9 cellular contexts compared by ENCODE assay signal in the genomic region with DNA sequence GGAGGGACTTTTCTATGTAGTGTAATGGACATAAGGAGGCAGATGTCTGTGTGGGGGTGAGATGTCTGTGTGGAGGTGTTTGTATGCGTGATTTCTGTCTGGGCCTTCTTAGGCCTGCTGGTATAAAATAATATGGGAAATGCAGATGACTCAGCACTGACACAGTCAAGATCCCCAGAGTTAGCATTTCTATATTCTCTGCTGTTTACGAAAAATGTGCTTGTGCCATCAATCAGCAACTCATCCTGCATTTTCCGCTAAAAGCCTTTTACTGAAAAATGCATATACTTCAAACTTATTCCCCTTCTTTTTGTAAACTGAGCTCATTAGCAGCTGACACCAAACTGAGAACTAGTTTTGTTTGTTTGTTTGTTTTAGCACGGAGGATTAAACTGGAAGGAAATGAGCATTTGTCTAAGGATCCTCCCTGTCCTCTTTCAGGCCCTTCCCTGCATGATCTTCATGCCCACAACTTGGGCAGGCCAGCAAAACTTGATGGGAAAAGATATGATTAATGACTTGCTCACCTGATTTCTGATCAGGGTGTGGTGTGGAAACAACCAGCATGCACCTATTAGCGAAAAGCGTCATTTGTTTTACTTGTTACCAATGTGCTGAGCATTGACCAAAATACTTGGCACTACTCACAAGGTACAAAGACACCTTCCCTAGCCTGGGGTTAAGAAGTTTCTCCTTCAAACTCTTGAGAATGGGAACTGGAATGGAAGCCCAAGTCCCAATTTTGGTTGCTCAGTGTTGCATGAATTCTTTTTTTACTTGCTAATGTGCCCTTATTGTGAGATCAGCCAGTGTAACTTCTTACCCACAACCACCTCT.
DNase-seq lines count a peak whose midpoint lies in the region; ATAC-seq and TF ChIP-seq lines count a peak whose summit lies in the region.
"Had no signal": no experiment of that assay in that cellular context is flagged by ENCODE, and none has a peak within 500 bp of the region (broad histone marks: within the 10 kb centered on the region; RNA-seq: fewer than 3 reads in every experiment).

No MANE protein-coding gene starts in this region.

- peak overlapping the region in 1 of 8 donors; percentile 24 for H3K27ac Mint-ChIP-seq in CD8-positive, alpha-beta memory T cell
- no peak overlapping the region for H3K27ac Mint-ChIP-seq in central memory CD8-positive, alpha-beta T cell (ENCODE audit: low read depth)
- peak overlapping the region in 6 of 9 donors; percentile 0 to 75 (median 50) for H3K27ac Mint-ChIP-seq in naive thymus-derived CD4-positive, alpha-beta T cell

- peak overlapping the region; percentile 74 for H3K18ac ChIP-seq in IMR-90 (ENCODE audit: low read depth, low read length)

- POLR2A ChIA-PET in CD8-positive, alpha-beta memory T cell (lab: Charles Lee), result no interaction called here
- POLR2A ChIA-PET in IMR-90 (lab: Charles Lee; ENCODE audit: unreplicated experiment), result interaction anchor here (0.7 to 0.8 kb wide), 2 partner anchors 30 to 60 kb away, joined by 3 read pairs; no protein-coding TSS in a partner anchor
- POLR2A ChIA-PET in naive thymus-derived CD4-positive, alpha-beta T cell (lab: Charles Lee), result interaction anchor here (0.7 to 1.0 kb wide), 2 partner anchors 84 to 88 kb away, joined by 3 read pairs; no protein-coding TSS in a partner anchor

- peaks cover 0 to 2% of the 10 kb centered on the region in 2 donors for H3K27me3 Mint-ChIP-seq in CD8-positive, alpha-beta memory T cell
- no peaks in the 10 kb centered on the region for H3K27me3 Mint-ChIP-seq in central memory CD8-positive, alpha-beta T cell
- peaks cover 0 to 10% (median 0%) of the 10 kb centered on the region in 5 donors for H3K27me3 Mint-ChIP-seq in naive thymus-derived CD4-positive, alpha-beta T cell

- H2BK5ac ChIP-seq in IMR-90 (ENCODE audit: low read depth, low read length, poor library complexity, severe bottlenecking), result peak overlapping the region; percentile 81

- dilution Hi-C loops in IMR-90 (cut with HindIII; ENCODE audit: low sequenced_read_pairs, unreplicated experiment), result no loop called here

- peaks cover 10% of the 10 kb centered on the region for H3K9me1 ChIP-seq in IMR-90 (ENCODE audit: insufficient read depth, low read length)

- in situ Hi-C loops in IMR-90 (cut with MboI; ENCODE audit: low sequenced_read_pairs), result loop anchor here (5.0 kb wide), 2 partner anchors 89 to 159 kb away; no protein-coding TSS in a partner anchor

- H3K4me1 Mint-ChIP-seq in CD8-positive, alpha-beta memory T cell, result peaks cover 16 to 19% (median 17%) of the 10 kb centered on the region in 3 donors
- H3K4me1 Mint-ChIP-seq in central memory CD8-positive, alpha-beta T cell, result peaks cover 24% of the 10 kb centered on the region
- peaks cover 23 to 42% (median 38%) of the 10 kb centered on the region in 7 donors for H3K4me1 Mint-ChIP-seq in naive thymus-derived CD4-positive, alpha-beta T cell

- H3K36me3 ChIP-seq in CD8-positive, alpha-beta memory T cell (ENCODE audit: insufficient read depth, low read length), result no peaks in the 10 kb centered on the region
- H3K36me3 ChIP-seq in IMR-90 (ENCODE audit: control insufficient read depth, insufficient read depth, low read length), result no peaks in the 10 kb centered on the region
- no peaks in the 10 kb centered on the region for H3K36me3 ChIP-seq in naive thymus-derived CD4-positive, alpha-beta T cell (ENCODE audit: control insufficient read depth in 2 of 3, insufficient read depth in 3 of 3, low read length in 3 of 3)

- TF ChIP-seq POLR2A in IMR-90 (IDR thresholded peaks at IDR 0.05; ENCODE audit: low read depth, low read length), result no peak

- TF ChIP-seq CTCF in IMR-90 (conservative IDR thresholded peaks at IDR 0.05; ENCODE audit: low read depth, low read length), result no peak

- peak; percentile 3 for ATAC-seq in IMR-90 (ENCODE audit: low read depth)
- no peak for ATAC-seq in central memory CD8-positive, alpha-beta T cell (replicated peaks; ENCODE audit: extremely low read depth, poor library complexity, severe bottlenecking)
- ATAC-seq in naive thymus-derived CD4-positive, alpha-beta T cell, result no peak

- CTCF ChIA-PET in CD8-positive, alpha-beta memory T cell (lab: Charles Lee), result interaction anchor here (0.7 to 2.6 kb wide), 3 partner anchors 11 to 307 kb away, joined by 4 to 12 read pairs (median 4); no protein-coding TSS in a partner anchor
- CTCF ChIA-PET in IMR-90 (lab: Yijun Ruan, JAX), result interaction anchor here (0.7 to 1.5 kb wide), 3 partner anchors 30 to 110 kb away, joined by 3 to 7 read pairs (median 3); no protein-coding TSS in a partner anchor
- CTCF ChIA-PET in naive thymus-derived CD4-positive, alpha-beta T cell (lab: Charles Lee), result interaction anchor here (0.8 to 2.4 kb wide), 4 partner anchors 14 to 155 kb away, joined by 3 to 11 read pairs (median 9); no protein-coding TSS in a partner anchor

- H2AK5ac ChIP-seq in IMR-90 (ENCODE audit: low read depth, low read length), result peak overlapping the region; percentile 95

- peak overlapping the region; percentile 74 for H4K5ac ChIP-seq in IMR-90 (ENCODE audit: low read depth, low read length)

- no peak overlapping the region for H2AFZ ChIP-seq in IMR-90 (replicated peaks; ENCODE audit: low read length, poor library complexity)

- no peaks in the 10 kb centered on the region for H3K9me3 Mint-ChIP-seq in CD8-positive, alpha-beta memory T cell
- no peaks in the 10 kb centered on the region for H3K9me3 Mint-ChIP-seq in central memory CD8-positive, alpha-beta T cell
- no peaks in the 10 kb centered on the region for H3K9me3 Mint-ChIP-seq in naive thymus-derived CD4-positive, alpha-beta T cell

- WGBS in IMR-90 (ENCODE audit: extremely low coverage in 2 of 2, insufficient read length in 1 of 2), 2 experiments, result no CpG with 5 or more reads among the region's 6 CpGs

- peaks cover 9 to 31% of the 10 kb centered on the region in 2 experiments; a peak in 3 of 4 replicates for H3K79me1 ChIP-seq in IMR-90 (ENCODE audit: low read depth in 1 of 2, low read length in 2 of 2)

- H3K27me3 ChIP-seq in CD8-positive, alpha-beta memory T cell (ENCODE audit: insufficient read depth, low read length, poor library complexity, severe bottlenecking), result no peaks in the 10 kb centered on the region
- H3K27me3 ChIP-seq in IMR-90 (ENCODE audit: control insufficient read depth, insufficient read depth, low read length), result no peaks in the 10 kb centered on the region
- no peaks in the 10 kb centered on the region for H3K27me3 ChIP-seq in naive thymus-derived CD4-positive, alpha-beta T cell (ENCODE audit: control insufficient read depth in 2 of 2, insufficient read depth in 2 of 2, low read length in 2 of 2)

- H3K4me3 ChIP-seq in CD8-positive, alpha-beta memory T cell (ENCODE audit: low read length), result no peak overlapping the region
- H3K4me3 ChIP-seq in IMR-90 (ENCODE audit: insufficient read depth, low read depth, low read length), result no peak overlapping the region
- H3K4me3 ChIP-seq in naive thymus-derived CD4-positive, alpha-beta T cell (ENCODE audit: low read length), result no peak overlapping the region

- peak overlapping the region; percentile 42 for H2AK9ac ChIP-seq in IMR-90 (replicated peaks; ENCODE audit: low read depth, low read length, poor library complexity)

- no peaks in the 10 kb centered on the region for H3K36me3 Mint-ChIP-seq in CD8-positive, alpha-beta memory T cell
- peaks cover 3% of the 10 kb centered on the region for H3K36me3 Mint-ChIP-seq in central memory CD8-positive, alpha-beta T cell (ENCODE audit: insufficient read depth)
- H3K36me3 Mint-ChIP-seq in naive thymus-derived CD4-positive, alpha-beta T cell, result peaks cover 0 to 3% (median 0%) of the 10 kb centered on the region in 5 donors

- peak overlapping the region; percentile 80; the same call in 2 of the 3 replicates for H2BK15ac ChIP-seq in IMR-90 (ENCODE audit: low read depth, low read length)

- peaks cover 25% of the 10 kb centered on the region for H3K4me1 ChIP-seq in CD8-positive, alpha-beta memory T cell (ENCODE audit: insufficient read depth, low read length)
- peaks cover 18% of the 10 kb centered on the region for H3K4me1 ChIP-seq in IMR-90 (ENCODE audit: control insufficient read depth, insufficient read depth, low read length)
- H3K4me1 ChIP-seq in naive thymus-derived CD4-positive, alpha-beta T cell (ENCODE audit: control insufficient read depth in 2 of 2, insufficient read depth in 2 of 2, low read length in 2 of 2), result peaks cover 8 to 14% of the 10 kb centered on the region in 2 donors

- H3K4me3 Mint-ChIP-seq in CD8-positive, alpha-beta memory T cell, result peak overlapping the region in 6 of 7 donors; percentile 71 to 79 (median 74)
- H3K4me3 Mint-ChIP-seq in central memory CD8-positive, alpha-beta T cell, result peak overlapping the region; percentile 85
- peak overlapping the region in 8 of 10 donors; percentile 26 to 85 (median 73) for H3K4me3 Mint-ChIP-seq in naive thymus-derived CD4-positive, alpha-beta T cell

- H3K23ac ChIP-seq in IMR-90 (ENCODE audit: low read depth, low read length), result peak overlapping the region; percentile 97

- H3K27ac ChIP-seq in CD8-positive, alpha-beta memory T cell (ENCODE audit: low read depth, low read length), result no peak overlapping the region
- H3K27ac ChIP-seq in IMR-90 (ENCODE audit: insufficient read depth, low read length), result peak overlapping the region; percentile 93
- H3K27ac ChIP-seq in naive thymus-derived CD4-positive, alpha-beta T cell (ENCODE audit: low read depth, low read length), result no peak overlapping the region

- H3K9ac ChIP-seq in IMR-90 (ENCODE audit: low read depth, low read length), result peak overlapping the region; percentile 93; the same call in 1 of the 2 replicates

- TF ChIP-seq RAD21 in IMR-90 (IDR thresholded peaks at IDR 0.05; ENCODE audit: low read length), result peak; percentile 9; the same call in 1 of the 2 replicates

- H3K56ac ChIP-seq in IMR-90 (ENCODE audit: extremely low read depth, insufficient read depth, low read length), result peak overlapping the region; percentile 40; the same call in 1 of the 2 replicates

- H2BK20ac ChIP-seq in IMR-90 (ENCODE audit: low read depth, low read length), result peak overlapping the region; percentile 84

- peak overlapping the region; percentile 93 to 98; a peak in 3 of 4 replicates for H4K8ac ChIP-seq in IMR-90 (ENCODE audit: low read depth in 2 of 2, low read length in 2 of 2)

- H4K91ac ChIP-seq in IMR-90 (ENCODE audit: insufficient read depth, low read depth, low read length), result peak overlapping the region; percentile 84

- peak overlapping the region; percentile 97 for H3K14ac ChIP-seq in IMR-90 (replicated peaks; ENCODE audit: low read depth, low read length)

- intact Hi-C loops in IMR-90 (cut with micrococcal nuclease), result loop anchor here (5.0 kb wide), 1 partner anchor 614 kb away; no protein-coding TSS in a partner anchor
- intact Hi-C loops in naive thymus-derived CD4-positive, alpha-beta T cell (cut with micrococcal nuclease), result loop anchor here (2.0 kb wide), 3 partner anchors 79 to 435 kb away; no protein-coding TSS in a partner anchor

- no peaks in the 10 kb centered on the region for H3K9me3 ChIP-seq in CD8-positive, alpha-beta memory T cell (ENCODE audit: low read length)
- no peaks in the 10 kb centered on the region for H3K9me3 ChIP-seq in IMR-90 (ENCODE audit: control insufficient read depth, insufficient read depth, low read length)
- no peaks in the 10 kb centered on the region for H3K9me3 ChIP-seq in naive thymus-derived CD4-positive, alpha-beta T cell (ENCODE audit: control insufficient read depth in 2 of 3, low read length in 3 of 3)

- DNase-seq in CD8-positive, alpha-beta memory T cell, result peak in 1 of 5 donors; percentile 11
- DNase-seq in IMR-90, result peak; percentile 87
- no peak for DNase-seq in central memory CD8-positive, alpha-beta T cell (ENCODE audit: low spot score in 2 of 2)
- DNase-seq in naive thymus-derived CD4-positive, alpha-beta T cell, result no peak
- DNase-seq in activated CD4-positive, CD25-positive, alpha-beta regulatory T cell treated with anti-CD3 and anti-CD28 coated beads, Interleukin-2, amount 50 U/mL, for 72 hours, result no peak
- no peak for DNase-seq in SKM-1 (lab: John Stamatoyannopoulos, UW; ENCODE audit: unreplicated experiment)
- DNase-seq in activated CD8-positive, alpha-beta memory T cell treated with anti-CD3 and anti-CD28 coated beads for 24 hours, result no peak
- no peak for DNase-seq in Ammon's horn (ENCODE audit: low spot score)
- DNase-seq: stimulated activated CD4-positive, alpha-beta T cell treated with anti-CD3 and anti-CD28 coated beads, Interleukin-2, amount 100 ng/mL, for 24 hours had no signal

- H3K4me2 ChIP-seq in IMR-90 (ENCODE audit: low read depth, low read length), result peak overlapping the region; percentile 87

- BruUV-seq in IMR-90 (replicated peaks; lab: Mats Ljungman, UMichigan), result no TSS peak

- H2BK120ac ChIP-seq in IMR-90 (ENCODE audit: low read depth, low read length), result peak overlapping the region; percentile 92

- H3K4ac ChIP-seq in IMR-90 (ENCODE audit: low read depth, low read length), result peak overlapping the region; percentile 86

- peaks cover 16% of the 10 kb centered on the region; the same call in 1 of the 2 replicates for H4K20me1 ChIP-seq in IMR-90 (ENCODE audit: insufficient read depth, low read length)
